ENCODE assay signal across 8 cellular contexts in genomic region chr12:62933220-62933870, GRCh38. TPM values are rescaled to one million over a fixed set of nuclear protein-coding genes. Genes with fewer than 3 reads are reported as not detected.
DNase-seq lines count a peak whose midpoint lies in the region; ATAC-seq and TF ChIP-seq lines count a peak whose summit lies in the region.

No MANE protein-coding gene starts in this region.

- no peak for TF ChIP-seq EP300 in neural cell (conservative IDR thresholded peaks at IDR 0.05; ENCODE audit: poor library complexity, severe bottlenecking)

- peak overlapping the region; percentile 71 for H3K4me2 ChIP-seq in neural cell (ENCODE audit: low read length)

- DNase-seq in Ammon's horn (ENCODE audit: low spot score) (peak; percentile 89), HT-29 (ENCODE audit: low spot score) (peak; percentile 67), WERI-Rb-1 (peak; percentile 33), germinal center (ENCODE audit: low spot score) (peak; percentile 5), NOMO-1 treated with DMSO at 0.1 percent for 48 hours (lab: John Stamatoyannopoulos, UW; ENCODE audit: unreplicated experiment) (no peak)
- DNase-seq in stimulated activated CD4-positive, alpha-beta T cell treated with anti-CD3 and anti-CD28 coated beads, Interleukin-12 subunit alpha, Interleukin-12 subunit beta, amount 100 ng/mL, for 4 hours = no peak

- H2AFZ ChIP-seq in neural cell (ENCODE audit: low read depth, low read length) = peak overlapping the region; percentile 43

- H3K4me3 ChIP-seq in WERI-Rb-1 (ENCODE audit: low read depth, low read length) (peak overlapping the region; percentile 99), neural cell (ENCODE audit: low read length) (peak overlapping the region; percentile 94)

- H3K9me2 ChIP-seq in neural cell (ENCODE audit: insufficient read depth, low read length) = no peaks in the 10 kb centered on the region

- H3K27me3 ChIP-seq in WERI-Rb-1 (ENCODE audit: insufficient read depth, low read depth, severe bottlenecking) (no peaks in the 10 kb centered on the region), neural cell (ENCODE audit: insufficient read depth, low read depth, low read length) (peaks cover 10% of the 10 kb centered on the region)

- H3K79me2 ChIP-seq in neural cell (replicated peaks; ENCODE audit: insufficient read depth, low read length) = no peaks in the 10 kb centered on the region

- TF ChIP-seq RAD21 in neural cell (conservative IDR thresholded peaks at IDR 0.05) = no peak

- ATAC-seq in GM18858 (IDR thresholded peaks at IDR 0.05; ENCODE audit: unreplicated experiment) = no peak

- peak overlapping the region; percentile 61 for H3K9ac ChIP-seq in neural cell (ENCODE audit: low read length)

- H3K36me3 ChIP-seq in WERI-Rb-1 (no peaks in the 10 kb centered on the region), neural cell (ENCODE audit: insufficient read depth, low read length) (no peaks in the 10 kb centered on the region)

- H3F3A ChIP-seq in neural cell (ENCODE audit: insufficient read depth, low read length, poor library complexity, severe bottlenecking) = peaks cover 5% of the 10 kb centered on the region

- peak overlapping the region; percentile 84 for H3K27ac ChIP-seq in WERI-Rb-1
- no peak overlapping the region for H3K27ac ChIP-seq in neural cell (ENCODE audit: low read length)

- H3K9me3 ChIP-seq in WERI-Rb-1 (ENCODE audit: severe bottlenecking) (no peaks in the 10 kb centered on the region), neural cell (ENCODE audit: low read length) (no peaks in the 10 kb centered on the region)

- TF ChIP-seq CTCF in WERI-Rb-1 (IDR thresholded peaks at IDR 0.05; ENCODE audit: low read depth, low read length) (no peak), neural cell (IDR thresholded peaks at IDR 0.05; ENCODE audit: poor library complexity, severe bottlenecking) (no peak)

- H4K20me1 ChIP-seq in neural cell (ENCODE audit: insufficient read depth) = no peaks in the 10 kb centered on the region

TF ChIP-seq in neural cell, 6 proteins besides CTCF, POLR2A, EP300 and RAD21:
- TF ChIP-seq REST (IDR thresholded peaks at IDR 0.05; ENCODE audit: borderline replicate concordance) (no peak), SMC3 (conservative IDR thresholded peaks at IDR 0.05; ENCODE audit: poor library complexity) (no peak), MXI1 (conservative IDR thresholded peaks at IDR 0.05; ENCODE audit: poor library complexity, severe bottlenecking) (no peak), EZH2 (IDR thresholded peaks at IDR 0.05; ENCODE audit: borderline replicate concordance, insufficient read depth, low read length, poor library complexity, severe bottlenecking) (no peak), POLR2AphosphoS5 (IDR thresholded peaks at IDR 0.05) (no peak), TAF1 (IDR thresholded peaks at IDR 0.05; ENCODE audit: low read depth) (no peak)

RNA-seq across cellular contexts. Expression of gene PPM1H, which starts 1.6 kb away (rescaled TPM):
- 12.4 and 18.9 TPM in 2 replicates for total RNA-seq in HT-29 (2014; rRNA removed; shearing (Covaris generic))
- polyA plus RNA-seq in neural cell = 3.9 and 7.0 TPM in 2 replicates
- polyA minus RNA-seq in neural cell = 6.3 and 8.0 TPM in 2 replicates

Comparison
In these comparisons a context has a peak if more than half of its experiments do, and no peak if none do; other contexts are left out.
1. DNase-seq: peak in Ammon's horn (single experiment), HT-29 (single experiment), WERI-Rb-1 (single experiment) and germinal center (single experiment); none in NOMO-1 treated with DMSO at 0.1 percent for 48 hours (single experiment) and stimulated activated CD4-positive, alpha-beta T cell treated with anti-CD3 and anti-CD28 coated beads, Interleukin-12 subunit alpha, Interleukin-12 subunit beta, amount 100 ng/mL, for 4 hours (single experiment).